8 cellular contexts compared by ENCODE assay signal in the genomic region with DNA sequence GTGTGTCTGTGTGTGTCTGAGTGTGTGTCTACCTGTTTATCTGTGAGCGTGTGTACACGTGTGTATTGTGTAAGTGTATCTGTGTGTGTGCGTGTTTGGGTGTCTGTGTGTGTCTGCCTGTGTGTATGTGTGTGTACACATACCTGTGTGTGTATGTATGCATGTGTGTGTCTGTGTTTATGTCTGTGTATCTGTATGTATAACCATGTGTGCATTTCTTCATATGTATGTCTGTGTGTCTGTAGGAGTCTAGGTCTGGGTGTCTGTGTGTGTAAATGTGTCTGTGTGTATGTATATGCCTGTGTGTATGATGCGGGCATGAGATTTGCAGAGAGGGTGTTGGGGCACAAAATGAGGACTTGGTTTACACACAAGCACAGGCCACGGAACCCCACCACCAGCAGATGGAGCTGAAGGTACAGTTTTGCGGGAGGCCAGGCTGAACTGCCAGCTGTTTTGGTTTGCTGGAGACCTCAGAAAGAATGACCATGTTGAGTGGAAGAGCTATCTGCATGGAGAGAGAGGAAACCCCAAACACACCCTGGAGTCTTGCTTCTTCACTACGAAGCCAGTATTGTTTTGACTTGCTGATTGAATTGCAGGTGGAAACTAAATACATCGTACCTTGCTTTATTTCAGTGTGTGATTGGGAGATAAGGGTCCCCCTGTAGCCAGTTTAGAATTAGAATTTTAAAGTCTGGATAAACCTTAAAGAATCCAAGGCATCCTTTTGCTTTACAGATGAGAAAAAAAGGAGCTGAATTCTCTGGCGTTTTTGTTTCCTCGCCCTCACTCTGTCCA.
DNase-seq lines count a peak whose midpoint lies in the region; ATAC-seq, FAIRE-seq and TF ChIP-seq lines count a peak whose summit lies in the region.

No MANE protein-coding gene starts in this region.

- H3K36me3 ChIP-seq in mucosa of descending colon (ENCODE audit: low read depth) (no peaks in the 10 kb centered on the region), suprapubic skin (no peaks in the 10 kb centered on the region)

- FAIRE-seq in D721Med (lab: Jason Lieb, UNC) (no peak), GM19239 (lab: Jason Lieb, UNC) (peak; percentile 83)

- TF ChIP-seq CTCF in D721Med (IDR thresholded peaks at IDR 0.05; ENCODE audit: insufficient read depth, missing control alignments) (peak; percentile 53), epithelial cell of esophagus (IDR thresholded peaks at IDR 0.05; ENCODE audit: insufficient read depth, low read depth, low read length, missing control alignments) (peak; percentile 94), mucosa of descending colon (IDR thresholded peaks at IDR 0.05) (no peak), suprapubic skin (IDR thresholded peaks at IDR 0.05) (peak in 1 of 2 donors; percentile 22)

- H3K4me1 ChIP-seq in mucosa of descending colon (ENCODE audit: low read depth) (no peaks in the 10 kb centered on the region), suprapubic skin (no peaks in the 10 kb centered on the region)

- DNase-seq in D721Med (ENCODE audit: insufficient read length, low spot score) (no peak), GM19239 (ENCODE audit: insufficient read length, low spot score) (peak; percentile 50), HuH-7.5 (ENCODE audit: low spot score) (peak; percentile 6), RPMI8226 (peak; percentile 47), epithelial cell of esophagus (ENCODE audit: low read depth) (peak; percentile 86), mucosa of descending colon (peak in 2 of 3 donors; percentile 43 to 66), suprapubic skin (ENCODE audit: low spot score in 2 of 2) (no peak)

- peak; percentile 27 for ATAC-seq in mucosa of descending colon
- ATAC-seq in HG02981 (IDR thresholded peaks at IDR 0.05; ENCODE audit: unreplicated experiment): no peak

- H3K9me3 ChIP-seq in mucosa of descending colon: no peaks in the 10 kb centered on the region
- H3K9me3 ChIP-seq in suprapubic skin: no peaks in the 10 kb centered on the region

- H3K4me3 ChIP-seq in epithelial cell of esophagus (ENCODE audit: low read length): no peak overlapping the region
- no peak overlapping the region for H3K4me3 ChIP-seq in mucosa of descending colon
- H3K4me3 ChIP-seq in suprapubic skin: no peak overlapping the region

- no peak overlapping the region for H3K27ac ChIP-seq in suprapubic skin

- H3K27me3 ChIP-seq in suprapubic skin: peaks cover 3% of the 10 kb centered on the region

- TF ChIP-seq POLR2A in suprapubic skin (IDR thresholded peaks at IDR 0.05): no peak

- TF ChIP-seq EP300 in suprapubic skin (IDR thresholded peaks at IDR 0.05): no peak

- intact Hi-C loops in mucosa of descending colon (cut with DNase I, micrococcal nuclease): loop anchor here in 1 of 2 donors (10.0 kb wide), 1 partner anchor 257 kb away; no protein-coding TSS in a partner anchor

- 61% methylated on average over 10 of the region's 10 CpGs for WGBS in suprapubic skin

Comparison
In these comparisons a context has a peak if more than half of its experiments do, and no peak if none do; other contexts are left out.
1. DNase-seq: peak in GM19239 (single experiment), HuH-7.5 (single experiment), RPMI8226 (single experiment), epithelial cell of esophagus (single experiment) and mucosa of descending colon (2 of 3); none in D721Med (single experiment) and suprapubic skin (0 of 2).